Comparison of ENCODE assay signal across 26 cellular contexts in the genomic region with DNA sequence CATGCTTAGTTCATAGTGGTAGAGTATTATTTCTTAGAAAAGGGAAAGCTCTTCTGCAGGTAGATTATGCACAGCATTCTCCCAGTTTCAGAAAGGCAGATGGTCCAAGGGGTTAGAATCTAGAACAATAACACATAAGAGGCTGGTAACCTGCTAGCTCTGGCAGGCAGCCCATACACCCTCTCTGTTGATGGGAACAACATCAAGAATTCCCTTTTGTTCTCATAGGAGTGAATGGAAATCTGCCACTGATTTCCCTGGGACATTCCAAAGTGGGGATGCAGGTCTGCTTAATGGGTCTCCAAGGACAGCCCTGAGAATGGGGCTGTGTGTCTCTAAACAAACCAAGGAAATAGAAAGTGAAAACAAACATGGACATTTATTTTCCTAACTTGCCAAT.
DNase-seq lines count a peak whose midpoint lies in the region; ATAC-seq and TF ChIP-seq lines count a peak whose summit lies in the region.
"Had no signal": no experiment of that assay in that cellular context is flagged by ENCODE, and none has a peak within 500 bp of the region (broad histone marks: within the 10 kb centered on the region; RNA-seq: fewer than 3 reads in every experiment).

No MANE protein-coding gene starts in this region.

- H3K9me3 ChIP-seq in right atrium auricular region (no peaks in the 10 kb centered on the region), suprapubic skin (no peaks in the 10 kb centered on the region)

- H3K4me3 ChIP-seq in right atrium auricular region (no peak overlapping the region), suprapubic skin (no peak overlapping the region)
- H3K4me3 ChIP-seq: BLaER1, cardiac muscle cell had no signal

- intact Hi-C loops in Right ventricle myocardium inferior (cut with DNase I) = no loop called here

- TF ChIP-seq POLR2A in suprapubic skin (IDR thresholded peaks at IDR 0.05) = no peak

- peak; percentile 20 for ATAC-seq in Right ventricle myocardium inferior
- ATAC-seq in activated CD4-positive, CD25-positive, alpha-beta regulatory T cell treated with anti-CD3 and anti-CD28 coated beads, Interleukin-2, amount 50 U/mL, for 24 hours = no peak
- ATAC-seq: activated naive CD4-positive, alpha-beta T cell treated with anti-CD3 and anti-CD28 coated beads, Interleukin-2, amount 50 U/mL, for 72 hours; HepG2; stimulated activated effector memory CD8-positive, alpha-beta T cell treated with anti-CD3 and anti-CD28 coated beads, Interleukin-12 subunit alpha, Interleukin-12 subunit beta, amount 100 ng/mL, for 72 hours; WTC11 had no signal

- H3K4me1 ChIP-seq in right atrium auricular region (peaks cover 0 to 9% of the 10 kb centered on the region in 2 donors), suprapubic skin (no peaks in the 10 kb centered on the region)

- H3K27me3 ChIP-seq in right atrium auricular region = no peaks in the 10 kb centered on the region
- H3K27me3 ChIP-seq in suprapubic skin = no peaks in the 10 kb centered on the region
- H3K27me3 ChIP-seq: BLaER1, cardiac muscle cell had no signal

- no peak overlapping the region for H3K27ac ChIP-seq in right atrium auricular region
- no peak overlapping the region for H3K27ac ChIP-seq in suprapubic skin
- H3K27ac ChIP-seq: BLaER1, cardiac muscle cell, HL-60 had no signal

- TF ChIP-seq CTCF in right atrium auricular region (IDR thresholded peaks at IDR 0.05) (no peak), suprapubic skin (IDR thresholded peaks at IDR 0.05) (no peak)

- DNase-seq in Right ventricle myocardium inferior (ENCODE audit: missing footprints) (no peak), right atrium auricular region (ENCODE audit: low spot score) (no peak), NCI-H2171 treated with DMSO at 0.1 percent for 48 hours (lab: John Stamatoyannopoulos, UW) (peak; percentile 78), fibroblast of peridontal ligament (ENCODE audit: extremely low read depth) (peak; percentile 35), suprapubic skin (ENCODE audit: low spot score in 2 of 2) (no peak), OCI-M1 (lab: John Stamatoyannopoulos, UW) (no peak), mesenteric fat pad (ENCODE audit: low spot score) (no peak)
- DNase-seq: activated CD4-positive, alpha-beta T cell treated with anti-CD3 and anti-CD28 coated beads, Interleukin-2, amount 50 U/mL, for 48 hours; aorta; COR-L47; HCEC 1CT; Kasumi-1; mesendoderm; naive B cell; NCI-H1048; NCI-H69; nucleus accumbens; T1000 had no signal

- no peak for TF ChIP-seq EP300 in suprapubic skin (IDR thresholded peaks at IDR 0.05)

- H3K36me3 ChIP-seq in right atrium auricular region (no peaks in the 10 kb centered on the region), suprapubic skin (no peaks in the 10 kb centered on the region)
- H3K36me3 ChIP-seq: BLaER1, cardiac muscle cell had no signal

Comparison
In these comparisons a context has a peak if more than half of its experiments do, and no peak if none do; other contexts are left out.
1. DNase-seq: peak in NCI-H2171 treated with DMSO at 0.1 percent for 48 hours (single experiment) and fibroblast of peridontal ligament (single experiment); none in Right ventricle myocardium inferior (single experiment), right atrium auricular region (single experiment), suprapubic skin (0 of 2), OCI-M1 (single experiment) and mesenteric fat pad (single experiment).